Comparison of ENCODE assay signal across 8 cellular contexts in genomic region chr10:80357000-80357803, GRCh38. TPM values are rescaled to one million over a fixed set of nuclear protein-coding genes. Genes with fewer than 3 reads are reported as not detected.
A peak's percentile ranks its signal among the peaks of the same experiment; 100 is the strongest.
DNase-seq lines count a peak whose midpoint lies in the region; ATAC-seq and TF ChIP-seq lines count a peak whose summit lies in the region.

No MANE protein-coding gene starts in this region.

- TF ChIP-seq CTCF in brain microvascular endothelial cell (IDR thresholded peaks at IDR 0.05; ENCODE audit: low read depth, low read length, missing control alignments) (no peak), lung (IDR thresholded peaks at IDR 0.05; ENCODE audit: control extremely low read depth, extremely low read depth) (no peak), upper lobe of right lung (IDR thresholded peaks at IDR 0.05) (no peak)

- ATAC-seq in lung (ENCODE audit: insufficient read depth, low FRiP score) (no peak), upper lobe of right lung (peak; percentile 48), GM18870 (IDR thresholded peaks at IDR 0.05; ENCODE audit: unreplicated experiment) (no peak)

- H3K36me3 Mint-ChIP-seq in activated T-cell treated with anti-CD3 and anti-CD28 coated beads, Interleukin-2, amount 50 U/mL, for 24 hours (ENCODE audit: low read depth): no peaks in the 10 kb centered on the region

- H3K27me3 ChIP-seq in brain microvascular endothelial cell (replicated peaks): peaks cover 11% of the 10 kb centered on the region
- peaks cover 3% of the 10 kb centered on the region for H3K27me3 ChIP-seq in lung (ENCODE audit: control insufficient read depth, insufficient read depth)
- H3K27me3 ChIP-seq in upper lobe of right lung: peaks cover 32% of the 10 kb centered on the region

- WGBS in lung, 2 donors: 7 to 9% methylated on average over 43 to 47 of the region's 47 CpGs

- no peaks in the 10 kb centered on the region for H3K36me3 ChIP-seq in brain microvascular endothelial cell (replicated peaks)
- no peaks in the 10 kb centered on the region for H3K36me3 ChIP-seq in lung (ENCODE audit: control insufficient read depth in 2 of 2, insufficient read depth in 2 of 2, low read length in 2 of 2)
- H3K36me3 ChIP-seq in upper lobe of right lung: no peaks in the 10 kb centered on the region

- H3K27ac ChIP-seq in brain microvascular endothelial cell: no peak overlapping the region
- H3K27ac ChIP-seq in lung (ENCODE audit: low read depth in 1 of 2, low read length in 1 of 2): no peak overlapping the region
- no peak overlapping the region for H3K27ac ChIP-seq in upper lobe of right lung

- H3K4me1 Mint-ChIP-seq in activated T-cell treated with anti-CD3 and anti-CD28 coated beads, Interleukin-2, amount 50 U/mL, for 24 hours (ENCODE audit: low read depth): peaks cover 11% of the 10 kb centered on the region

- peaks cover 29% of the 10 kb centered on the region for H3K27me3 Mint-ChIP-seq in activated T-cell treated with anti-CD3 and anti-CD28 coated beads, Interleukin-2, amount 50 U/mL, for 24 hours

- in situ Hi-C loops in brain microvascular endothelial cell (cut with HindIII; ENCODE audit: low pct_ligation_motif_present, low sequenced_read_pairs): no loop called here

- no peaks in the 10 kb centered on the region for H3K9me3 Mint-ChIP-seq in activated T-cell treated with anti-CD3 and anti-CD28 coated beads, Interleukin-2, amount 50 U/mL, for 24 hours

- no peak overlapping the region for H3K27ac Mint-ChIP-seq in activated T-cell treated with anti-CD3 and anti-CD28 coated beads, Interleukin-2, amount 50 U/mL, for 24 hours

- peak; percentile 34 for DNase-seq in activated T-cell treated with anti-CD3 and anti-CD28 coated beads, Interleukin-2, amount 50 U/mL, for 24 hours
- DNase-seq in activated T-cell treated with anti-CD3 and anti-CD28 coated beads, Interleukin-2, amount 50 U/mL, for 48 hours: no peak
- DNase-seq in brain microvascular endothelial cell (no peak), lung (ENCODE audit: low spot score) (no peak), upper lobe of right lung (no peak), ureter (ENCODE audit: low spot score) (no peak)
- no peak for DNase-seq in stimulated activated CD4-positive, alpha-beta T cell treated with anti-CD3 and anti-CD28 coated beads, Interleukin-4, amount 100 ng/mL, for 24 hours

- H3K9me3 ChIP-seq in lung (ENCODE audit: control insufficient read depth in 2 of 2, insufficient read depth in 1 of 2, low read length in 1 of 2) (peaks cover 0 to 8% of the 10 kb centered on the region in 2 donors), upper lobe of right lung (no peaks in the 10 kb centered on the region)

- H3K4me3 ChIP-seq in brain microvascular endothelial cell (ENCODE audit: low read depth, low read length) (peak overlapping the region; percentile 43), lung (peak overlapping the region; percentile 38), upper lobe of right lung (peak overlapping the region; percentile 40)

- intact Hi-C loops in upper lobe of right lung (cut with DNase I): no loop called here

- H3K4me3 Mint-ChIP-seq in activated T-cell treated with anti-CD3 and anti-CD28 coated beads, Interleukin-2, amount 50 U/mL, for 24 hours: peak overlapping the region; percentile 67

- H3K4me1 ChIP-seq in lung (ENCODE audit: control insufficient read depth in 2 of 2, insufficient read depth in 2 of 2, low read length in 2 of 2) (peaks cover 0 to 11% of the 10 kb centered on the region in 2 donors), upper lobe of right lung (peaks cover 8% of the 10 kb centered on the region)

RNA-seq across cellular contexts. Expression of gene DYDC2, which starts 0.6 kb away (rescaled TPM):
- total RNA-seq in lung: 10 to 100 TPM in 1 of 2 donors, 1 to 10 TPM in 1; 8.6 to 21.7 TPM
- 10 to 100 TPM; 17.3 to 24.4 TPM for polyA plus RNA-seq in lung
- total RNA-seq in upper lobe of right lung: not detected
- not detected for total RNA-seq in ureter

RNA-seq across cellular contexts. Expression of gene DYDC1, which starts 0.6 kb away (rescaled TPM):
- total RNA-seq in lung (1 to 10 TPM; 2.4 TPM), upper lobe of right lung (not detected), ureter (not detected)
- 1 to 10 TPM; 1.5 TPM for polyA plus RNA-seq in lung

RNA-seq across cellular contexts. Expression of gene PRXL2A, which starts 51.1 kb away (rescaled TPM):
- total RNA-seq in lung: 10 to 100 TPM; 42.8 to 59.5 TPM
- polyA plus RNA-seq in lung: 10 to 100 TPM; 18.2 to 31.2 TPM
- 52.9 TPM for total RNA-seq in upper lobe of right lung
- 118 TPM for total RNA-seq in ureter
